In genomic region chr9:109097156-109097555, GRCh38 we compare ENCODE assay signal across 20 cellular contexts. TPM values are rescaled to one million over a fixed set of nuclear protein-coding genes. Genes with fewer than 3 reads are reported as not detected.
DNase-seq lines count a peak whose midpoint lies in the region; ATAC-seq and TF ChIP-seq lines count a peak whose summit lies in the region.
"Had no signal": no experiment of that assay in that cellular context is flagged by ENCODE, and none has a peak within 500 bp of the region (broad histone marks: within the 10 kb centered on the region; RNA-seq: fewer than 3 reads in every experiment).

No MANE protein-coding gene starts in this region.

- H3K27me3 Mint-ChIP-seq in CD4-positive, CD25-positive, alpha-beta regulatory T cell: no peaks in the 10 kb centered on the region
- no peaks in the 10 kb centered on the region for H3K27me3 Mint-ChIP-seq in progenitor cell of endocrine pancreas
- H3K27me3 Mint-ChIP-seq: CD8-positive, alpha-beta memory T cell had no signal

- peaks cover 33% of the 10 kb centered on the region for H3K36me3 ChIP-seq in CD4-positive, CD25-positive, alpha-beta regulatory T cell (ENCODE audit: control insufficient read depth, insufficient read depth, low read length)
- H3K36me3 ChIP-seq in DND-41 (ENCODE audit: insufficient read depth, low read length) (peaks cover 68% of the 10 kb centered on the region), adrenal gland (replicated peaks in 1 of 2) (peaks cover 0 to 11% of the 10 kb centered on the region in 2 donors), aorta (ENCODE audit: control insufficient read depth in 1 of 2, insufficient read depth in 2 of 2, low read length in 1 of 2) (peaks cover 0 to 2% of the 10 kb centered on the region in 2 donors)

- no peaks in the 10 kb centered on the region for H3K27me3 ChIP-seq in CD4-positive, CD25-positive, alpha-beta regulatory T cell (ENCODE audit: control insufficient read depth, insufficient read depth, low read length)
- H3K27me3 ChIP-seq in DND-41 (ENCODE audit: insufficient read depth, low read length, poor library complexity) (no peaks in the 10 kb centered on the region), adrenal gland (no peaks in the 10 kb centered on the region), aorta (ENCODE audit: control insufficient read depth in 1 of 2, insufficient read depth in 2 of 2, low read length in 1 of 2) (no peaks in the 10 kb centered on the region)

- H3K4me2 ChIP-seq in DND-41 (ENCODE audit: insufficient read depth, low read length): no peak overlapping the region

- TF ChIP-seq CTCF in DND-41 (IDR thresholded peaks at IDR 0.05; ENCODE audit: borderline replicate concordance, extremely low read depth, low read length, poor library complexity, severe bottlenecking): no peak
- no peak for TF ChIP-seq CTCF in adrenal gland (IDR thresholded peaks at IDR 0.05)
- no peak for TF ChIP-seq CTCF in progenitor cell of endocrine pancreas (IDR thresholded peaks at IDR 0.05; ENCODE audit: unreplicated experiment)

- H3K4me1 Mint-ChIP-seq in CD4-positive, CD25-positive, alpha-beta regulatory T cell: peaks cover 60 to 92% (median 77%) of the 10 kb centered on the region in 4 donors
- peaks cover 52% of the 10 kb centered on the region for H3K4me1 Mint-ChIP-seq in progenitor cell of endocrine pancreas (ENCODE audit: low read depth)

- intact Hi-C loops in adrenal gland (cut with DNase I): no loop called here
- intact Hi-C loops in aorta (cut with DNase I): no loop called here

- no peaks in the 10 kb centered on the region for H3K9me3 Mint-ChIP-seq in CD4-positive, CD25-positive, alpha-beta regulatory T cell
- no peaks in the 10 kb centered on the region for H3K9me3 Mint-ChIP-seq in progenitor cell of endocrine pancreas (ENCODE audit: low read depth)
- H3K9me3 Mint-ChIP-seq: CD8-positive, alpha-beta memory T cell had no signal

- peaks cover 55% of the 10 kb centered on the region for H3K4me1 ChIP-seq in CD4-positive, CD25-positive, alpha-beta regulatory T cell (ENCODE audit: control insufficient read depth, insufficient read depth, low read length, poor library complexity, severe bottlenecking)
- peaks cover 34% of the 10 kb centered on the region for H3K4me1 ChIP-seq in DND-41 (ENCODE audit: insufficient read depth, low read length)
- peaks cover 62 to 99% of the 10 kb centered on the region in 2 donors for H3K4me1 ChIP-seq in adrenal gland (replicated peaks in 1 of 2)
- H3K4me1 ChIP-seq in aorta (ENCODE audit: control insufficient read depth in 1 of 2, insufficient read depth in 2 of 2, low read length in 2 of 2): peaks cover 9 to 10% of the 10 kb centered on the region in 2 donors

- H3K36me3 Mint-ChIP-seq in CD4-positive, CD25-positive, alpha-beta regulatory T cell: peaks cover 29% of the 10 kb centered on the region
- H3K36me3 Mint-ChIP-seq in progenitor cell of endocrine pancreas (ENCODE audit: insufficient read depth): peaks cover 9% of the 10 kb centered on the region

- ATAC-seq in CD4-positive, CD25-positive, alpha-beta regulatory T cell (ENCODE audit: low read depth in 2 of 2): no peak
- ATAC-seq in DND-41 (ENCODE audit: insufficient read depth, low read depth): no peak
- no peak for ATAC-seq in GM21825 (IDR thresholded peaks at IDR 0.05; ENCODE audit: unreplicated experiment)
- ATAC-seq in aorta (ENCODE audit: low FRiP score): no peak
- ATAC-seq: activated CD4-positive, CD25-positive, alpha-beta regulatory T cell treated with anti-CD3 and anti-CD28 coated beads, Interleukin-2, amount 50 U/mL, for 24 hours; Panc1 had no signal

- peaks cover 35% of the 10 kb centered on the region for H4K20me1 ChIP-seq in DND-41 (ENCODE audit: insufficient read depth, low read length)

- H3K27ac ChIP-seq in CD4-positive, CD25-positive, alpha-beta regulatory T cell (ENCODE audit: insufficient read depth, low read length, poor library complexity, severe bottlenecking): no peak overlapping the region
- H3K27ac ChIP-seq in DND-41 (ENCODE audit: low read length): 0 out of 2 replicates have a peak overlapping the region, but pooled peaks have one; percentile 20
- peak overlapping the region in 4 of 5 donors; percentile 59 to 83 (median 64) for H3K27ac ChIP-seq in adrenal gland
- no peak overlapping the region for H3K27ac ChIP-seq in aorta (ENCODE audit: low read depth in 1 of 2, low read length in 2 of 2)

- WGBS in adrenal gland, 4 donors: 90 to 94% (median 92%) methylated on average over 4 of the region's 4 CpGs
- WGBS in aorta, 2 donors: 95 to 98% methylated on average over 4 of the region's 4 CpGs

- no peaks in the 10 kb centered on the region for H3K9me3 ChIP-seq in CD4-positive, CD25-positive, alpha-beta regulatory T cell (ENCODE audit: control insufficient read depth in 2 of 2, low read length in 2 of 2)
- no peaks in the 10 kb centered on the region for H3K9me3 ChIP-seq in DND-41 (ENCODE audit: insufficient read depth, low read length, severe bottlenecking)
- no peaks in the 10 kb centered on the region for H3K9me3 ChIP-seq in adrenal gland (replicated peaks in 1 of 3)
- no peaks in the 10 kb centered on the region for H3K9me3 ChIP-seq in aorta (ENCODE audit: control insufficient read depth, low read length)

- peak in 1 of 3 donors; percentile 41 for DNase-seq in CD4-positive, CD25-positive, alpha-beta regulatory T cell
- no peak for DNase-seq in DND-41
- no peak for DNase-seq in adrenal gland
- DNase-seq in progenitor cell of endocrine pancreas (ENCODE audit: low spot score, unreplicated experiment): no peak
- no peak for DNase-seq in NCI-H69 (lab: John Stamatoyannopoulos, UW)
- DNase-seq in middle frontal gyrus (ENCODE audit: extremely low spot score, low spot score): no peak
- no peak for DNase-seq in aorta
- DNase-seq: activated gamma-delta T cell; CD8-positive, alpha-beta memory T cell; cerebellar nuclear complex; GDM1; glutamatergic neuron; KBM-7; NCI-H1436; NCI-H510A treated with DMSO at 0.1 percent for 48 hours; stimulated activated CD4-positive, alpha-beta T cell treated with anti-CD3 and anti-CD28 coated beads, Interleukin-2, amount 100 ng/mL, for 24 hours; stimulated activated CD8-positive, alpha-beta memory T cell treated with anti-CD3 and anti-CD28 coated beads, Interleukin-4, amount 100 ng/mL, for 48 hours had no signal

- peaks cover 95% of the 10 kb centered on the region for H3K79me2 ChIP-seq in DND-41 (ENCODE audit: insufficient read depth, low read length)

- no peak overlapping the region for H3K9ac ChIP-seq in DND-41 (ENCODE audit: low read depth, low read length)

- no peak for TF ChIP-seq POLR2A in adrenal gland (IDR thresholded peaks at IDR 0.05)

- no peak overlapping the region for H2AFZ ChIP-seq in DND-41 (ENCODE audit: low read depth, low read length)

- H3K27ac Mint-ChIP-seq in CD4-positive, CD25-positive, alpha-beta regulatory T cell: peak overlapping the region; percentile 76 to 98 (median 79)
- peak overlapping the region; percentile 67 for H3K27ac Mint-ChIP-seq in progenitor cell of endocrine pancreas

- H3K4me3 Mint-ChIP-seq in CD4-positive, CD25-positive, alpha-beta regulatory T cell: peak overlapping the region; percentile 11 to 76 (median 49)
- no peak overlapping the region for H3K4me3 Mint-ChIP-seq in progenitor cell of endocrine pancreas (ENCODE audit: low read depth)

- peak overlapping the region; percentile 61 for H3K4me3 ChIP-seq in CD4-positive, CD25-positive, alpha-beta regulatory T cell (ENCODE audit: low read depth, low read length)
- H3K4me3 ChIP-seq in DND-41 (ENCODE audit: low read depth in 1 of 2, low read length in 2 of 2) (no peak overlapping the region), adrenal gland (no peak overlapping the region), aorta (ENCODE audit: low read length in 2 of 2) (no peak overlapping the region)

RNA-seq across cellular contexts. Expression of gene TMEM245, which starts 22.6 kb away (rescaled TPM):
- 33.7 TPM for total RNA-seq in CD4-positive, CD25-positive, alpha-beta regulatory T cell
- polyA plus RNA-seq in CD4-positive, CD25-positive, alpha-beta regulatory T cell: 10 to 100 TPM; 22.6 to 36.9 (median 27.6) TPM
- total RNA-seq in adrenal gland (100 to 1,000 TPM in 7 of 8 donors, 10 to 100 TPM in 1; 97.5 to 363 (median 206) TPM), progenitor cell of endocrine pancreas (51.1 and 57.2 TPM in 2 replicates), aorta (10 to 100 TPM; 49.4 to 60.1 TPM)
- polyA plus RNA-seq in adrenal gland (10 to 100 TPM; 23.6 to 79.5 (median 27.5) TPM), aorta (10 to 100 TPM; 10.1 to 23.4 TPM)

Comparison
In these comparisons a context has a peak if more than half of its experiments do, and no peak if none do; other contexts are left out.
1. H3K27ac ChIP-seq: peak in DND-41 (single experiment) and adrenal gland (4 of 5); none in CD4-positive, CD25-positive, alpha-beta regulatory T cell (single experiment) and aorta (0 of 2).